In the genomic region with DNA sequence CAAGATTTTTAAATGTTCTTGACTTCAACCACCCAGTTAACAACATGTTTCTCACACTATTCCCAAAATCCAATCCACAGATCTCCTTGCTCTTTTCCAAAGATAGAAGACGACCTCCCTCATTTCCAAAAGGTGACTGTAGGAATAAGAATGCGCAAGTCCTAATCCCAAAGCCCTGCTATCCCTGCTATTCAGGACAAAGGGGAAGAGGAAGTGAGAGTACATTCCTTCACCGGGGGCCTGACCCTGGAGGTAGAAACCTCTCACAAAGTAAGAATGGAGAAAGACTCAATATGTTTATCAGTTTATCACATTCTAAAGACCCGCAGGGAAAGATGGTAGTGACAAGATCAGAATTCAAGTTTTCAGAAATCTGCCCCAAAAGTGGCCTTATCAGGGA, we compare ENCODE assay signal across 25 cellular contexts. TPM values are rescaled to one million over a fixed set of nuclear protein-coding genes. Genes with fewer than 3 reads are reported as not detected.
DNase-seq lines count a peak whose midpoint lies in the region; ATAC-seq and TF ChIP-seq lines count a peak whose summit lies in the region.
"Had no signal": no experiment of that assay in that cellular context is flagged by ENCODE, and none has a peak within 500 bp of the region (broad histone marks: within the 10 kb centered on the region; RNA-seq: fewer than 3 reads in every experiment).

No MANE protein-coding gene starts in this region.

- no peak for TF ChIP-seq CTCF in HCT116 (IDR thresholded peaks at IDR 0.05 in 2 of 3, conservative IDR thresholded peaks at IDR 0.05 in 1 of 3; ENCODE audit: borderline replicate concordance in 1 of 3, insufficient read depth in 1 of 3, low read depth in 2 of 3, low read length in 2 of 3)
- TF ChIP-seq CTCF in sigmoid colon (IDR thresholded peaks at IDR 0.05) = no peak

- peak overlapping the region; percentile 53 for H3K4me2 ChIP-seq in HCT116 (ENCODE audit: low read length)

- POLR2A ChIA-PET in HCT116 (lab: Charles Lee) = no interaction called here

- no peak overlapping the region for H3K4me3 ChIP-seq in HCT116 (replicated peaks in 1 of 2; ENCODE audit: low read depth in 1 of 2, low read length in 2 of 2)
- H3K4me3 ChIP-seq in adipocyte (ENCODE audit: low read length) = no peak overlapping the region
- no peak overlapping the region for H3K4me3 ChIP-seq in sigmoid colon
- H3K4me3 ChIP-seq: mucosa of descending colon, psoas muscle, spleen, uterus had no signal

- ATAC-seq in HCT116 = 0 out of 2 replicates have a peak, but pooled peaks have one; percentile 36
- ATAC-seq in HG02884 (IDR thresholded peaks at IDR 0.05; ENCODE audit: unreplicated experiment) = no peak
- ATAC-seq: activated CD8-positive, alpha-beta T cell treated with anti-CD3 and anti-CD28 coated beads for 36 hours; left lobe of liver; mucosa of descending colon; psoas muscle; T-helper 17 cell had no signal

- TF ChIP-seq RAD21 in HCT116 (IDR thresholded peaks at IDR 0.05; ENCODE audit: low read depth) = no peak

- RAD21 ChIA-PET in HCT116 (lab: Charles Lee; ENCODE audit: low non-redundant PET in 1 of 2, low total read pairs in 2 of 2, uncharacterized antibody in 2 of 2, unreplicated experiment in 2 of 2) = no interaction called here

- H3K9ac ChIP-seq in HCT116 (ENCODE audit: low read length) = no peak overlapping the region
- no peak overlapping the region for H3K9ac ChIP-seq in adipocyte (ENCODE audit: low read length)

- BruUV-seq in HCT116 (replicated peaks; lab: Mats Ljungman, UMichigan) = no TSS peak

- no peaks in the 10 kb centered on the region for H3K79me2 ChIP-seq in HCT116 (ENCODE audit: insufficient read depth, low read length)

- DNase-seq in 8988T (peak; percentile 34), HCT116 (ENCODE audit: low read depth, low spot score) (no peak), adipocyte (ENCODE audit: low read depth) (peak; percentile 17), islet precursor cell (peak; percentile 83), sigmoid colon (no peak), HuH-7.5 (ENCODE audit: low spot score) (no peak)
- DNase-seq in activated CD4-positive, alpha-beta T cell treated with anti-CD3 and anti-CD28 coated beads, Interleukin-2, amount 50 U/mL, for 1 hour = no peak
- DNase-seq: activated B cell treated with CpG ODN at 0.5 μM for 24 hours; activated CD8-positive, alpha-beta T cell treated with anti-CD3 and anti-CD28 coated beads for 36 hours; activated naive CD4-positive, alpha-beta T cell treated with anti-CD3 and anti-CD28 coated beads, Interleukin-2, amount 50 U/mL, for 16 hours; activated T-cell treated with anti-CD3 and anti-CD28 coated beads, Interleukin-2, amount 50 U/mL, for 24 hours; hippocampal formation; Kasumi-1; mucosa of descending colon; NCI-H526; psoas muscle; SIG-M5; spleen; stimulated activated CD8-positive, alpha-beta memory T cell treated with anti-CD3 and anti-CD28 coated beads, Interleukin-4, amount 100 ng/mL, for 48 hours; T-helper 17 cell; uterus had no signal

- no peaks in the 10 kb centered on the region for H4K20me1 ChIP-seq in HCT116 (ENCODE audit: insufficient read depth)

- 77 to 85% methylated on average over 4 of the region's 4 CpGs for WGBS in sigmoid colon, 2 donors

- H3K9me3 ChIP-seq in HCT116 (ENCODE audit: control insufficient read depth in 1 of 2, insufficient read depth in 1 of 2, low read depth in 1 of 2, low read length in 2 of 2) = no peaks in the 10 kb centered on the region
- no peaks in the 10 kb centered on the region for H3K9me3 ChIP-seq in adipocyte (ENCODE audit: control insufficient read depth, low read length)
- H3K9me3 ChIP-seq in sigmoid colon = no peaks in the 10 kb centered on the region
- H3K9me3 ChIP-seq: mucosa of descending colon, psoas muscle, spleen, uterus had no signal

- H3K27me3 ChIP-seq in HCT116 (ENCODE audit: insufficient read depth, low read length) (no peaks in the 10 kb centered on the region), adipocyte (replicated peaks; ENCODE audit: control insufficient read depth, insufficient read depth, low read length) (peaks cover 5% of the 10 kb centered on the region), sigmoid colon (peaks cover 0 to 27% (median 0%) of the 10 kb centered on the region in 3 donors)
- H3K27me3 ChIP-seq: uterus had no signal

- H2AFZ ChIP-seq in HCT116 (ENCODE audit: low read depth, low read length, poor library complexity, severe bottlenecking) = no peak overlapping the region

- peaks cover 0 to 17% of the 10 kb centered on the region in 2 experiments; a peak in 2 of 4 replicates for H3K4me1 ChIP-seq in HCT116 (ENCODE audit: control insufficient read depth in 1 of 2, insufficient read depth in 2 of 2, low read length in 2 of 2)
- H3K4me1 ChIP-seq in adipocyte (ENCODE audit: control insufficient read depth, insufficient read depth, low read length) = peaks cover 32% of the 10 kb centered on the region
- peaks cover 0 to 13% (median 7%) of the 10 kb centered on the region in 4 donors for H3K4me1 ChIP-seq in sigmoid colon
- H3K4me1 ChIP-seq: psoas muscle, spleen had no signal

- CTCF ChIA-PET in HCT116 (lab: Charles Lee) = no interaction called here

- H3K27ac ChIP-seq in HCT116 (ENCODE audit: low read depth, low read length) = no peak overlapping the region
- no peak overlapping the region for H3K27ac ChIP-seq in sigmoid colon
- H3K27ac ChIP-seq: C4-2B, psoas muscle, spleen, uterus had no signal

- H3K9me2 ChIP-seq in HCT116 (ENCODE audit: insufficient read depth) = no peaks in the 10 kb centered on the region

- TF ChIP-seq POLR2A in HCT116 (IDR thresholded peaks at IDR 0.05; ENCODE audit: borderline replicate concordance, extremely low read depth, insufficient read depth, insufficient read length) = no peak
- no peak for TF ChIP-seq POLR2A in sigmoid colon (IDR thresholded peaks at IDR 0.05)

- no peak for TF ChIP-seq EP300 in sigmoid colon (IDR thresholded peaks at IDR 0.05)

- intact Hi-C loops in HCT116 (cut with micrococcal nuclease) = no loop called here
- intact Hi-C loops in sigmoid colon (cut with DNase I) = no loop called here

- H3K36me3 ChIP-seq in HCT116 (ENCODE audit: control insufficient read depth in 1 of 2, insufficient read depth in 2 of 2, low read length in 2 of 2) (no peaks in the 10 kb centered on the region), adipocyte (ENCODE audit: control insufficient read depth, insufficient read depth, low read length, severe bottlenecking) (no peaks in the 10 kb centered on the region), sigmoid colon (no peaks in the 10 kb centered on the region)
- H3K36me3 ChIP-seq: spleen, uterus had no signal

TF ChIP-seq in HCT116, 20 proteins besides CTCF, POLR2A, EP300 and RAD21:
- no peak for TF ChIP-seq ZNF274 (IDR thresholded peaks at IDR 0.05; ENCODE audit: low read depth, low read length)
- TF ChIP-seq CEBPB (IDR thresholded peaks at IDR 0.05; ENCODE audit: low read depth) = no peak
- no peak for TF ChIP-seq TCF7L2 (IDR thresholded peaks at IDR 0.05; ENCODE audit: borderline replicate concordance, extremely low read depth, insufficient read depth, insufficient read length)
- no peak for TF ChIP-seq SIN3A (IDR thresholded peaks at IDR 0.05; ENCODE audit: low read depth)
- TF ChIP-seq FOSL1 (IDR thresholded peaks at IDR 0.05; ENCODE audit: low read depth) = no peak
- TF ChIP-seq EGR1 (IDR thresholded peaks at IDR 0.05; ENCODE audit: low read depth) = no peak
- TF ChIP-seq, protein P1, sequence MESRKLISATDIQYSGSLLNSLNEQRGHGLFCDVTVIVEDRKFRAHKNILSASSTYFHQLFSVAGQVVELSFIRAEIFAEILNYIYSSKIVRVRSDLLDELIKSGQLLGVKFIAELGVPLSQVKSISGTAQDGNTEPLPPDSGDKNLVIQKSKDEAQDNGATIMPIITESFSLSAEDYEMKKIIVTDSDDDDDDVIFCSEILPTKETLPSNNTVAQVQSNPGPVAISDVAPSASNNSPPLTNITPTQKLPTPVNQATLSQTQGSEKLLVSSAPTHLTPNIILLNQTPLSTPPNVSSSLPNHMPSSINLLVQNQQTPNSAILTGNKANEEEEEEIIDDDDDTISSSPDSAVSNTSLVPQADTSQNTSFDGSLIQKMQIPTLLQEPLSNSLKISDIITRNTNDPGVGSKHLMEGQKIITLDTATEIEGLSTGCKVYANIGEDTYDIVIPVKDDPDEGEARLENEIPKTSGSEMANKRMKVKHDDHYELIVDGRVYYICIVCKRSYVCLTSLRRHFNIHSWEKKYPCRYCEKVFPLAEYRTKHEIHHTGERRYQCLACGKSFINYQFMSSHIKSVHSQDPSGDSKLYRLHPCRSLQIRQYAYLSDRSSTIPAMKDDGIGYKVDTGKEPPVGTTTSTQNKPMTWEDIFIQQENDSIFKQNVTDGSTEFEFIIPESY (IDR thresholded peaks at IDR 0.05; ENCODE audit: extremely low read depth, insufficient replicate concordance, low read length) = no peak
- no peak for TF ChIP-seq CBX3 (IDR thresholded peaks at IDR 0.05; ENCODE audit: low read depth)
- TF ChIP-seq SP1 (IDR thresholded peaks at IDR 0.05; ENCODE audit: low read depth) = 0 out of 2 replicates have a peak, but pooled peaks have one; percentile 17

RNA-seq across cellular contexts. Expression of a gene that starts 55.7 kb away (rescaled TPM):
- total RNA-seq in HCT116 (2021; ENCODE audit: unreplicated experiment) = 13.1 TPM
- 8.6 and 9.1 TPM in 2 replicates for polyA plus RNA-seq in HCT116 (2012)
- 10 to 100 TPM in 1 of 4 donors, 1 to 10 TPM in 3; 5.6 to 15.0 (median 8.5) TPM for total RNA-seq in sigmoid colon
- polyA plus RNA-seq in sigmoid colon = 10 to 100 TPM; 22.2 to 58.7 (median 40.5) TPM
- total RNA-seq: OCI-LY7 had no signal

Comparison
In these comparisons a context has a peak if more than half of its experiments do, and no peak if none do; other contexts are left out.
1. DNase-seq: peak in 8988T (single experiment), adipocyte (single experiment) and islet precursor cell (single experiment); none in HCT116 (single experiment), sigmoid colon (single experiment), activated CD4-positive, alpha-beta T cell treated with anti-CD3 and anti-CD28 coated beads, Interleukin-2, amount 50 U/mL, for 1 hour (single experiment) and HuH-7.5 (single experiment).